9 cellular contexts compared by ENCODE assay signal in the genomic region with DNA sequence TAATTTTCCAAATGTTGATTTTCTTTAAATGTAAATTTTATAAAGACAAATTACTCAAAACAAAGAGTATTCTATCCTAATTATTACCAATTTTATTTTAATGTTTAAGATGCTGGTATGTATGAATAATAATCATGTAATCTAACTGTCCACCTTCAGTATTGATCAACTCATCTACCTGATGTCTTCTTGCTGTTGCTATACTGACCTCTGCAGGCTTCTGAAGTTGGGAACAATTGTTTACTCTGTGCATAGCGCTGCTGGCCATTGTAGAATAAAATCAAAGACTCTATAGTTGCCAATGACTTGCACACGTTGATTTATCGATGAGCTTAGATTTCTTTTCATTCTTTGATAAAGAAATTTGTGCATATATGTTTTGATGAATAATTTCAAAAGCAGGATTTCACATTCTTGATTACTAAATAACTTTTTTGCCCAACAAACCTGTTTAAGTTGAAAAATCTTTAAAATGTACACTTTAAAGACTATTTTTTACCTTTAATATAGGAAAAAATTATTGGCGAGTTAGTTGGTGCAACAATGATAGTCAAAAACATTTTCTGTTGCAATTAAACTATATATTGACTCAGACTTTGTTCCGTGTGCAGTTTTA.
A peak's percentile ranks its signal among the peaks of the same experiment; 100 is the strongest.
DNase-seq lines count a peak whose midpoint lies in the region; ATAC-seq, FAIRE-seq and TF ChIP-seq lines count a peak whose summit lies in the region.
"Had no signal": no experiment of that assay in that cellular context is flagged by ENCODE, and none has a peak within 500 bp of the region (broad histone marks: within the 10 kb centered on the region; RNA-seq: fewer than 3 reads in every experiment).

No MANE protein-coding gene starts in this region.

- no peaks in the 10 kb centered on the region for H3K36me3 Mint-ChIP-seq in WTC11

- no peak overlapping the region for H2AFZ ChIP-seq in KMS-11 (ENCODE audit: low read depth)

- peak; percentile 7 for DNase-seq in G401 (ENCODE audit: low spot score)
- no peak for DNase-seq in WTC11 (ENCODE audit: low spot score)
- DNase-seq in mucosa of descending colon: peak in 1 of 3 donors; percentile 42
- DNase-seq in stimulated activated CD4-positive, alpha-beta T cell treated with anti-CD3 and anti-CD28 coated beads, Interleukin-2, amount 100 ng/mL, for 48 hours: no peak
- DNase-seq in DMS153 (lab: John Stamatoyannopoulos, UW): no peak
- DNase-seq in HTR-8/SVneo (ENCODE audit: insufficient read length, low spot score): no peak
- no peak for DNase-seq in ureter (ENCODE audit: low spot score)
- DNase-seq: upper lobe of right lung had no signal

- H3K4me3 ChIP-seq in KMS-11 (IDR thresholded peaks at IDR 0.05; ENCODE audit: insufficient read depth, low read depth, low read length): no peak overlapping the region
- no peak overlapping the region for H3K4me3 ChIP-seq in mucosa of descending colon
- H3K4me3 ChIP-seq: upper lobe of right lung had no signal

- POLR2A ChIA-PET in WTC11 (lab: Charles Lee): no interaction called here

- FAIRE-seq in HTR-8/SVneo (lab: Jason Lieb, UNC): no peak

- H3K27me3 ChIP-seq in KMS-11 (ENCODE audit: insufficient read depth, low read depth): no peaks in the 10 kb centered on the region
- H3K27me3 ChIP-seq: upper lobe of right lung had no signal

- peak; percentile 74 for ATAC-seq in WTC11
- ATAC-seq in mucosa of descending colon: peak; percentile 64
- ATAC-seq: upper lobe of right lung had no signal

- intact Hi-C loops in mucosa of descending colon (cut with DNase I, micrococcal nuclease): no loop called here

- H3K27ac Mint-ChIP-seq in WTC11: no peak overlapping the region

- no peaks in the 10 kb centered on the region for H3K4me1 Mint-ChIP-seq in WTC11

- H3K4me1 ChIP-seq in KMS-11 (ENCODE audit: low read depth, poor library complexity, severe bottlenecking): peaks cover 38% of the 10 kb centered on the region
- peaks cover 11% of the 10 kb centered on the region for H3K4me1 ChIP-seq in mucosa of descending colon (ENCODE audit: low read depth)
- H3K4me1 ChIP-seq: upper lobe of right lung had no signal

- H3K4me3 Mint-ChIP-seq in WTC11: no peak overlapping the region

- no peaks in the 10 kb centered on the region for H3K79me2 ChIP-seq in KMS-11 (ENCODE audit: insufficient read depth, low read depth)

- no peaks in the 10 kb centered on the region for H3K27me3 Mint-ChIP-seq in WTC11 (ENCODE audit: low read depth)

- CTCF ChIA-PET in WTC11 (lab: Charles Lee): interaction anchor here (1.1 kb wide), 1 partner anchor 100 kb away, joined by 3 read pairs; no protein-coding TSS in a partner anchor

- no peaks in the 10 kb centered on the region for H3K9me3 ChIP-seq in mucosa of descending colon
- H3K9me3 ChIP-seq: upper lobe of right lung had no signal

- H3K4me2 ChIP-seq in KMS-11: peak overlapping the region; percentile 79

- H3K36me3 ChIP-seq in KMS-11 (ENCODE audit: insufficient read depth) (no peaks in the 10 kb centered on the region), mucosa of descending colon (ENCODE audit: low read depth) (no peaks in the 10 kb centered on the region)
- H3K36me3 ChIP-seq: upper lobe of right lung had no signal

- TF ChIP-seq CTCF in KMS-11 (conservative IDR thresholded peaks at IDR 0.05; ENCODE audit: low read depth, low read length) (peak; percentile 72), WTC11 (IDR thresholded peaks at IDR 0.05) (no peak), mucosa of descending colon (IDR thresholded peaks at IDR 0.05) (no peak)

- in situ Hi-C loops in G401 (cut with HindIII; ENCODE audit: low sequenced_read_pairs): no loop called here

- peak overlapping the region; percentile 7; the same call in 1 of the 2 replicates for H3K27ac ChIP-seq in KMS-11
- H3K27ac ChIP-seq: upper lobe of right lung had no signal

- H3K9ac ChIP-seq in KMS-11: no peak overlapping the region

- no peaks in the 10 kb centered on the region for H3K9me3 Mint-ChIP-seq in WTC11

- H4K20me1 ChIP-seq in KMS-11 (ENCODE audit: insufficient read depth): no peaks in the 10 kb centered on the region

TF ChIP-seq in WTC11, 78 proteins besides CTCF, POLR2A, EP300 and RAD21:
- no peak for TF ChIP-seq ZNF219 (CRISPR knock-in tag; IDR thresholded peaks at IDR 0.05; ENCODE audit: borderline replicate concordance)
- TF ChIP-seq, protein P1, sequence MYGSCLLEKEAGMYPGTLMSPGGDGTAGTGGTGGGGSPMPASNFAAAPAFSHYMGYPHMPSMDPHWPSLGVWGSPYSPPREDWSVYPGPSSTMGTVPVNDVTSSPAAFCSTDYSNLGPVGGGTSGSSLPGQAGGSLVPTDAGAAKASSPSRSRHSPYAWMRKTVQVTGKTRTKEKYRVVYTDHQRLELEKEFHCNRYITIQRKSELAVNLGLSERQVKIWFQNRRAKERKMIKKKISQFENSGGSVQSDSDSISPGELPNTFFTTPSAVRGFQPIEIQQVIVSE (CRISPR knock-in tag; IDR thresholded peaks at IDR 0.05; ENCODE audit: borderline replicate concordance): no peak
- TF ChIP-seq, protein P2, sequence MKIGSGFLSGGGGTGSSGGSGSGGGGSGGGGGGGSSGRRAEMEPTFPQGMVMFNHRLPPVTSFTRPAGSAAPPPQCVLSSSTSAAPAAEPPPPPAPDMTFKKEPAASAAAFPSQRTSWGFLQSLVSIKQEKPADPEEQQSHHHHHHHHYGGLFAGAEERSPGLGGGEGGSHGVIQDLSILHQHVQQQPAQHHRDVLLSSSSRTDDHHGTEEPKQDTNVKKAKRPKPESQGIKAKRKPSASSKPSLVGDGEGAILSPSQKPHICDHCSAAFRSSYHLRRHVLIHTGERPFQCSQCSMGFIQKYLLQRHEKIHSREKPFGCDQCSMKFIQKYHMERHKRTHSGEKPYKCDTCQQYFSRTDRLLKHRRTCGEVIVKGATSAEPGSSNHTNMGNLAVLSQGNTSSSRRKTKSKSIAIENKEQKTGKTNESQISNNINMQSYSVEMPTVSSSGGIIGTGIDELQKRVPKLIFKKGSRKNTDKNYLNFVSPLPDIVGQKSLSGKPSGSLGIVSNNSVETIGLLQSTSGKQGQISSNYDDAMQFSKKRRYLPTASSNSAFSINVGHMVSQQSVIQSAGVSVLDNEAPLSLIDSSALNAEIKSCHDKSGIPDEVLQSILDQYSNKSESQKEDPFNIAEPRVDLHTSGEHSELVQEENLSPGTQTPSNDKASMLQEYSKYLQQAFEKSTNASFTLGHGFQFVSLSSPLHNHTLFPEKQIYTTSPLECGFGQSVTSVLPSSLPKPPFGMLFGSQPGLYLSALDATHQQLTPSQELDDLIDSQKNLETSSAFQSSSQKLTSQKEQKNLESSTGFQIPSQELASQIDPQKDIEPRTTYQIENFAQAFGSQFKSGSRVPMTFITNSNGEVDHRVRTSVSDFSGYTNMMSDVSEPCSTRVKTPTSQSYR (CRISPR knock-in tag; IDR thresholded peaks at IDR 0.05): no peak
- no peak for TF ChIP-seq NFATC4 (CRISPR knock-in tag; IDR thresholded peaks at IDR 0.05)
- TF ChIP-seq, protein P3, sequence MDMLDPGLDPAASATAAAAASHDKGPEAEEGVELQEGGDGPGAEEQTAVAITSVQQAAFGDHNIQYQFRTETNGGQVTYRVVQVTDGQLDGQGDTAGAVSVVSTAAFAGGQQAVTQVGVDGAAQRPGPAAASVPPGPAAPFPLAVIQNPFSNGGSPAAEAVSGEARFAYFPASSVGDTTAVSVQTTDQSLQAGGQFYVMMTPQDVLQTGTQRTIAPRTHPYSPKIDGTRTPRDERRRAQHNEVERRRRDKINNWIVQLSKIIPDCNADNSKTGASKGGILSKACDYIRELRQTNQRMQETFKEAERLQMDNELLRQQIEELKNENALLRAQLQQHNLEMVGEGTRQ (CRISPR knock-in tag; IDR thresholded peaks at IDR 0.05): no peak
- TF ChIP-seq NR1H2 (CRISPR knock-in tag; IDR thresholded peaks at IDR 0.05): no peak
- no peak for TF ChIP-seq NFE2L1 (CRISPR knock-in tag; IDR thresholded peaks at IDR 0.05)
- TF ChIP-seq SP1 (CRISPR knock-in tag; conservative IDR thresholded peaks at IDR 0.05): no peak
- no peak for TF ChIP-seq RORB (CRISPR knock-in tag; IDR thresholded peaks at IDR 0.05)
- TF ChIP-seq TP53 (CRISPR knock-in tag; IDR thresholded peaks at IDR 0.05): no peak
- TF ChIP-seq NR2C2 (CRISPR knock-in tag; IDR thresholded peaks at IDR 0.05): no peak
- no peak for TF ChIP-seq NFYB (CRISPR knock-in tag; conservative IDR thresholded peaks at IDR 0.05; ENCODE audit: low read depth)
- TF ChIP-seq, protein P4, sequence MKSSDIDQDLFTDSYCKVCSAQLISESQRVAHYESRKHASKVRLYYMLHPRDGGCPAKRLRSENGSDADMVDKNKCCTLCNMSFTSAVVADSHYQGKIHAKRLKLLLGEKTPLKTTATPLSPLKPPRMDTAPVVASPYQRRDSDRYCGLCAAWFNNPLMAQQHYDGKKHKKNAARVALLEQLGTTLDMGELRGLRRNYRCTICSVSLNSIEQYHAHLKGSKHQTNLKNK (CRISPR knock-in tag; IDR thresholded peaks at IDR 0.05): no peak
- TF ChIP-seq SOX15 (CRISPR knock-in tag; IDR thresholded peaks at IDR 0.05): no peak
- TF ChIP-seq, protein P5, sequence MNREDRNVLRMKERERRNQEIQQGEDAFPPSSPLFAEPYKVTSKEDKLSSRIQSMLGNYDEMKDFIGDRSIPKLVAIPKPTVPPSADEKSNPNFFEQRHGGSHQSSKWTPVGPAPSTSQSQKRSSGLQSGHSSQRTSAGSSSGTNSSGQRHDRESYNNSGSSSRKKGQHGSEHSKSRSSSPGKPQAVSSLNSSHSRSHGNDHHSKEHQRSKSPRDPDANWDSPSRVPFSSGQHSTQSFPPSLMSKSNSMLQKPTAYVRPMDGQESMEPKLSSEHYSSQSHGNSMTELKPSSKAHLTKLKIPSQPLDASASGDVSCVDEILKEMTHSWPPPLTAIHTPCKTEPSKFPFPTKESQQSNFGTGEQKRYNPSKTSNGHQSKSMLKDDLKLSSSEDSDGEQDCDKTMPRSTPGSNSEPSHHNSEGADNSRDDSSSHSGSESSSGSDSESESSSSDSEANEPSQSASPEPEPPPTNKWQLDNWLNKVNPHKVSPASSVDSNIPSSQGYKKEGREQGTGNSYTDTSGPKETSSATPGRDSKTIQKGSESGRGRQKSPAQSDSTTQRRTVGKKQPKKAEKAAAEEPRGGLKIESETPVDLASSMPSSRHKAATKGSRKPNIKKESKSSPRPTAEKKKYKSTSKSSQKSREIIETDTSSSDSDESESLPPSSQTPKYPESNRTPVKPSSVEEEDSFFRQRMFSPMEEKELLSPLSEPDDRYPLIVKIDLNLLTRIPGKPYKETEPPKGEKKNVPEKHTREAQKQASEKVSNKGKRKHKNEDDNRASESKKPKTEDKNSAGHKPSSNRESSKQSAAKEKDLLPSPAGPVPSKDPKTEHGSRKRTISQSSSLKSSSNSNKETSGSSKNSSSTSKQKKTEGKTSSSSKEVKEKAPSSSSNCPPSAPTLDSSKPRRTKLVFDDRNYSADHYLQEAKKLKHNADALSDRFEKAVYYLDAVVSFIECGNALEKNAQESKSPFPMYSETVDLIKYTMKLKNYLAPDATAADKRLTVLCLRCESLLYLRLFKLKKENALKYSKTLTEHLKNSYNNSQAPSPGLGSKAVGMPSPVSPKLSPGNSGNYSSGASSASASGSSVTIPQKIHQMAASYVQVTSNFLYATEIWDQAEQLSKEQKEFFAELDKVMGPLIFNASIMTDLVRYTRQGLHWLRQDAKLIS (CRISPR knock-in tag; IDR thresholded peaks at IDR 0.05; ENCODE audit: borderline replicate concordance): no peak
